In the genomic region with DNA sequence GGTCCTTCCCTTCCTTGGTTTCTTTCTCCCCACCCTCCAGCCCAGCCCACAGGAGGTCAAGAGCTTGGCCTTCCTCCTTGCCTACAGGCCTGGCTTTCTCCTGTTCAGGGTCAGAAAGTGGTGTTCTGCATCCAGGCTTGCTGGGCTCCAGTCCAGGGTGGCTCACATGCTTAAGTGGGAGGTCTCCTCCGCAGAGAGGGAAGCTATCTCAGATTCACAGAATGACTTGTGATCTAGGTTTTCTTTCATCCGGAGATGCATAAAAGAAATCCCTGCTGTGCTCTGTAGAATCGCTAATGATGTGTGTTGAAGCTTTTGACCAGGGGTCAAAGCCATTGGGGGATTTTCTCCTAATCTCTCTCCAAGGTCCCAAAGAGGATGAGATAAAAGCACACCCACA, we compare ENCODE assay signal across 18 cellular contexts.
A peak's percentile ranks its signal among the peaks of the same experiment; 100 is the strongest.
DNase-seq lines count a peak whose midpoint lies in the region; FAIRE-seq and TF ChIP-seq lines count a peak whose summit lies in the region.
"Had no signal": no experiment of that assay in that cellular context is flagged by ENCODE, and none has a peak within 500 bp of the region (broad histone marks: within the 10 kb centered on the region; RNA-seq: fewer than 3 reads in every experiment).

No MANE protein-coding gene starts in this region.

- H3K4me3 Mint-ChIP-seq in CD8-positive, alpha-beta memory T cell = no peak overlapping the region
- H3K4me3 Mint-ChIP-seq: CD4-positive, alpha-beta memory T cell had no signal

- peak; percentile 71 for FAIRE-seq in H1 (lab: Jason Lieb, UNC)
- FAIRE-seq: A204.1, D721Med, GM19239, HepG2 had no signal

- H2AK5ac ChIP-seq in H1 (ENCODE audit: low read depth, low read length) = no peak overlapping the region

- no peaks in the 10 kb centered on the region for H3K4me1 Mint-ChIP-seq in CD8-positive, alpha-beta memory T cell
- H3K4me1 Mint-ChIP-seq: CD4-positive, alpha-beta memory T cell had no signal

- DNase-seq in H1 (ENCODE audit: low read depth in 1 of 2, low spot score in 2 of 2) = no peak
- DNase-seq in iPS-NIHi11 (ENCODE audit: low spot score) = peak; percentile 21
- DNase-seq in CD8-positive, alpha-beta memory T cell = no peak
- DNase-seq in NCI-H2196 treated with DMSO at 0.1 percent for 48 hours (lab: John Stamatoyannopoulos, UW; ENCODE audit: unreplicated experiment) = no peak
- no peak for DNase-seq in AML-193 (lab: John Stamatoyannopoulos, UW)
- no peak for DNase-seq in DMS79 (lab: John Stamatoyannopoulos, UW)
- DNase-seq: BE2C; CD4-positive, alpha-beta memory T cell; COR-L47; DMS153; DND-41; GF-D8 had no signal

- H3K27ac Mint-ChIP-seq in CD8-positive, alpha-beta memory T cell = no peak overlapping the region
- H3K27ac Mint-ChIP-seq: CD4-positive, alpha-beta memory T cell had no signal

- no peak for TF ChIP-seq CTCF in H1 (IDR thresholded peaks at IDR 0.05; ENCODE audit: control extremely low read depth in 1 of 3, insufficient read depth in 1 of 3, low read depth in 1 of 3, low read length in 3 of 3)

- H3K27me3 Mint-ChIP-seq in CD8-positive, alpha-beta memory T cell = peaks cover 4 to 5% of the 10 kb centered on the region in 2 donors

- H3K23ac ChIP-seq in H1 (ENCODE audit: insufficient read length) = no peak overlapping the region

- no peak overlapping the region for H3K14ac ChIP-seq in H1 (ENCODE audit: insufficient read length)

- no peak for TF ChIP-seq EP300 in H1 (IDR thresholded peaks at IDR 0.05; ENCODE audit: borderline replicate concordance in 1 of 2, low read depth in 2 of 2, low read length in 2 of 2)

- no peaks in the 10 kb centered on the region for H3K23me2 ChIP-seq in H1 (ENCODE audit: low read depth, low read length)

- H3K9me3 ChIP-seq in HUES48 (ENCODE audit: control insufficient read depth, insufficient read depth, low read length) = no peaks in the 10 kb centered on the region
- H3K9me3 ChIP-seq in H1 (ENCODE audit: insufficient read depth in 2 of 2, low read depth in 1 of 2, low read length in 1 of 2) = no peaks in the 10 kb centered on the region
- no peaks in the 10 kb centered on the region for H3K9me3 ChIP-seq in CD8-positive, alpha-beta memory T cell (ENCODE audit: low read length)
- H3K9me3 ChIP-seq: BE2C had no signal

- H3K79me2 ChIP-seq in H1 (ENCODE audit: control insufficient read depth in 1 of 2, insufficient read depth in 2 of 2, low read length in 2 of 2) = no peaks in the 10 kb centered on the region

- no peak for TF ChIP-seq POLR2A in H1 (IDR thresholded peaks at IDR 0.05; ENCODE audit: control extremely low read depth in 1 of 2, low read depth in 2 of 2, low read length in 2 of 2)

- peaks cover 0 to 2% (median 0%) of the 10 kb centered on the region in 5 donors for H3K9me3 Mint-ChIP-seq in CD8-positive, alpha-beta memory T cell

- H2BK12ac ChIP-seq in H1 (ENCODE audit: low read depth, low read length) = peak overlapping the region; percentile 44; the same call in 1 of the 2 replicates

- no peaks in the 10 kb centered on the region for H3K27me3 ChIP-seq in HUES48 (ENCODE audit: control insufficient read depth, insufficient read depth, low read length)
- H3K27me3 ChIP-seq in H1 (replicated peaks in 1 of 4; ENCODE audit: control insufficient read depth in 3 of 4, extremely low read depth in 1 of 4, insufficient read depth in 3 of 4, low read length in 3 of 4) = no peaks in the 10 kb centered on the region
- H3K27me3 ChIP-seq in CD8-positive, alpha-beta memory T cell (ENCODE audit: insufficient read depth, low read length, poor library complexity, severe bottlenecking) = no peaks in the 10 kb centered on the region
- H3K27me3 ChIP-seq: BE2C had no signal

- no peaks in the 10 kb centered on the region for H3K79me1 ChIP-seq in H1 (ENCODE audit: low read depth, low read length)

- H2BK120ac ChIP-seq in H1 (replicated peaks; ENCODE audit: low read depth, low read length) = no peak overlapping the region

- H2BK15ac ChIP-seq in H1 (ENCODE audit: low read length) = 0 out of 2 replicates have a peak overlapping the region, but pooled peaks have one; percentile 6

- H3K4me3 ChIP-seq in HUES48 (ENCODE audit: low read depth, low read length) = no peak overlapping the region
- no peak overlapping the region for H3K4me3 ChIP-seq in H1 (ENCODE audit: extremely low read depth in 1 of 4, insufficient read depth in 2 of 4, low read depth in 3 of 4, low read length in 4 of 4)
- H3K4me3 ChIP-seq in CD8-positive, alpha-beta memory T cell (ENCODE audit: low read length) = no peak overlapping the region

- WGBS in H1 (ENCODE audit: extremely low coverage in 1 of 2, insufficient coverage in 1 of 2, insufficient read length in 1 of 2, insufficient replicate concordance in 2 of 2, low coverage in 1 of 2, low lambda C conversion rate in 2 of 2, missing lambda C conversion rate in 1 of 2), 2 experiments = 16% methylated on average over 3 of the region's 3 CpGs; no CpG with 5 or more reads in 1 of the 2 experiments

- no peak overlapping the region for H4K8ac ChIP-seq in H1 (ENCODE audit: extremely low read depth, insufficient read depth, low read length)

- POLR2A ChIA-PET in H1 (lab: Charles Lee; ENCODE audit: partially characterized antibody) = interaction anchor here (1.1 kb wide), 1 partner anchor 423 kb away, joined by 3 read pairs; no protein-coding TSS in a partner anchor
- POLR2A ChIA-PET in CD8-positive, alpha-beta memory T cell (lab: Charles Lee) = no interaction called here

- H3K56ac ChIP-seq in H1 (replicated peaks; ENCODE audit: insufficient read length, low read depth, low read length) = no peak overlapping the region

- no peak overlapping the region for H2AFZ ChIP-seq in H1 (ENCODE audit: low read length)

- no peak overlapping the region for H3K4ac ChIP-seq in H1 (replicated peaks; ENCODE audit: insufficient read length, low read depth, low read length)

- peak overlapping the region; percentile 43 to 46; a peak in 2 of 4 replicates for H3K4me2 ChIP-seq in H1 (ENCODE audit: insufficient read depth in 1 of 2, low read depth in 2 of 2, low read length in 2 of 2)

- H3K36me3 Mint-ChIP-seq in CD8-positive, alpha-beta memory T cell = no peaks in the 10 kb centered on the region
- H3K36me3 Mint-ChIP-seq: CD4-positive, alpha-beta memory T cell had no signal

- H2BK5ac ChIP-seq in H1 (ENCODE audit: low read depth, low read length) = no peak overlapping the region

- no peak overlapping the region for H2BK20ac ChIP-seq in H1 (ENCODE audit: low read length)

- H3K4me1 ChIP-seq in HUES48 (ENCODE audit: control insufficient read depth, insufficient read depth, low read length) (peaks cover 18% of the 10 kb centered on the region), H1 (replicated peaks in 1 of 4; ENCODE audit: control insufficient read depth in 3 of 4, insufficient read depth in 4 of 4, low read length in 3 of 4) (peaks cover 3 to 9% (median 5%) of the 10 kb centered on the region in 4 experiments; a peak in 5 of 7 replicates)
- H3K4me1 ChIP-seq in CD8-positive, alpha-beta memory T cell (ENCODE audit: insufficient read depth, low read length) = no peaks in the 10 kb centered on the region

- TF ChIP-seq RAD21 in H1 (IDR thresholded peaks at IDR 0.05 in 1 of 2, conservative IDR thresholded peaks at IDR 0.05 in 1 of 2; ENCODE audit: low read depth in 2 of 2, low read length in 2 of 2) = no peak

- H3K27ac ChIP-seq in HUES48 (ENCODE audit: low read depth, low read length) (peak overlapping the region; percentile 34), H1 (ENCODE audit: low read depth, low read length) (no peak overlapping the region)
- H3K27ac ChIP-seq in CD8-positive, alpha-beta memory T cell (ENCODE audit: low read depth, low read length) = no peak overlapping the region
- H3K27ac ChIP-seq: C4-2B had no signal

- H3K18ac ChIP-seq in H1 (ENCODE audit: extremely low read depth, low read length) = 0 out of 2 replicates have a peak overlapping the region, but pooled peaks have one; percentile 62

- peaks cover 0 to 2% of the 10 kb centered on the region in 2 experiments for H4K20me1 ChIP-seq in H1 (replicated peaks in 1 of 2; ENCODE audit: control insufficient read depth in 1 of 2, insufficient read depth in 2 of 2, low read length in 2 of 2)

- CTCF ChIA-PET in H1 (lab: Charles Lee; ENCODE audit: partially characterized antibody) = interaction anchor here (0.9 to 9.0 kb wide), 7 partner anchors 11 to 67 kb away, joined by 3 to 76 read pairs (median 3); no protein-coding TSS in a partner anchor
- CTCF ChIA-PET in CD8-positive, alpha-beta memory T cell (lab: Charles Lee) = no interaction called here

- no peak overlapping the region for H4K91ac ChIP-seq in H1 (replicated peaks; ENCODE audit: insufficient read length, low read length)

- no peaks in the 10 kb centered on the region for H3K36me3 ChIP-seq in HUES48 (ENCODE audit: control insufficient read depth, insufficient read depth, low read length)
- no peaks in the 10 kb centered on the region for H3K36me3 ChIP-seq in H1 (ENCODE audit: control insufficient read depth in 2 of 4, insufficient read depth in 4 of 4, low read length in 3 of 4)
- H3K36me3 ChIP-seq in CD8-positive, alpha-beta memory T cell (ENCODE audit: insufficient read depth, low read length) = no peaks in the 10 kb centered on the region
- H3K36me3 ChIP-seq: BE2C had no signal

- no peak overlapping the region for H4K5ac ChIP-seq in H1 (ENCODE audit: insufficient read length, low read depth, low read length)

- H3K9ac ChIP-seq in HUES48 (ENCODE audit: low read depth, low read length) (no peak overlapping the region), H1 (replicated peaks in 1 of 4; ENCODE audit: extremely low read depth in 1 of 4, low read depth in 3 of 4, low read length in 3 of 4) (no peak overlapping the region)

TF ChIP-seq in H1, 55 proteins besides CTCF, POLR2A, EP300 and RAD21:
- TF ChIP-seq GTF2F1 (IDR thresholded peaks at IDR 0.05; ENCODE audit: borderline replicate concordance, low read depth, low read length) = no peak
- no peak for TF ChIP-seq TAF7 (optimal IDR thresholded peaks at IDR 0.05; ENCODE audit: borderline replicate concordance, low read depth, low read length)
- no peak for TF ChIP-seq ZNF274 (IDR thresholded peaks at IDR 0.05; ENCODE audit: borderline replicate concordance, extremely low read depth, low read length)
- TF ChIP-seq CBX5 (IDR thresholded peaks at IDR 0.05; ENCODE audit: low read depth, low read length) = no peak
- peak; percentile 72 for TF ChIP-seq NANOG (IDR thresholded peaks at IDR 0.05; ENCODE audit: insufficient read depth, low read depth, low read length, poor library complexity, severe bottlenecking)
